Comparison of ENCODE assay signal across 8 cellular contexts in genomic region chr15:41417812-41418211, GRCh38. TPM values are rescaled to one million over a fixed set of nuclear protein-coding genes. Genes with fewer than 3 reads are reported as not detected.
A peak's percentile ranks its signal among the peaks of the same experiment; 100 is the strongest.
DNase-seq lines count a peak whose midpoint lies in the region; ATAC-seq and TF ChIP-seq lines count a peak whose summit lies in the region.

No MANE protein-coding gene starts in this region.

- no peak for DNase-seq in CD8-positive, alpha-beta T cell
- no peak for DNase-seq in stimulated activated CD4-positive, alpha-beta T cell treated with anti-CD3 and anti-CD28 coated beads, Interleukin-12 subunit alpha, Interleukin-12 subunit beta, amount 100 ng/mL, for 4 hours
- no peak for DNase-seq in DMS114 treated with DMSO at 0.1 percent for 48 hours (lab: John Stamatoyannopoulos, UW; ENCODE audit: unreplicated experiment)
- no peak for DNase-seq in cerebellum (ENCODE audit: low spot score)

- intact Hi-C loops in CD8-positive, alpha-beta T cell (cut with DNase I, micrococcal nuclease): loop anchor here (1.0 to 10.0 kb wide), 14 partner anchors 16 to 1036 kb away; partner anchors contain the start of genes CCDC32 (in 2 of the 2), ITPKA (in 2 of the 2), NUSAP1 (in 2 of the 2) and OIP5 (in 2 of the 2)

- H3K4me3 Mint-ChIP-seq in CD8-positive, alpha-beta T cell: peak overlapping the region; percentile 93
- H3K4me3 Mint-ChIP-seq in brain: peak overlapping the region; percentile 94 to 99 (median 96)

- H3K9me3 Mint-ChIP-seq in CD8-positive, alpha-beta T cell: no peaks in the 10 kb centered on the region
- H3K9me3 Mint-ChIP-seq in brain: no peaks in the 10 kb centered on the region

- no peaks in the 10 kb centered on the region for H3K36me3 ChIP-seq in CD8-positive, alpha-beta T cell (ENCODE audit: insufficient read depth, low read length)
- H3K36me3 ChIP-seq in HUES6 (ENCODE audit: control insufficient read depth, insufficient read depth, low read length) (no peaks in the 10 kb centered on the region), mesodermal cell (ENCODE audit: control insufficient read depth, insufficient read depth, low read length) (peaks cover 14% of the 10 kb centered on the region)

- CTCF ChIA-PET in CD8-positive, alpha-beta T cell (lab: Charles Lee): no interaction called here

- peak overlapping the region; percentile 88 for H3K27ac Mint-ChIP-seq in CD8-positive, alpha-beta T cell
- peak overlapping the region; percentile 92 to 98 (median 95) for H3K27ac Mint-ChIP-seq in brain

- H3K36me3 Mint-ChIP-seq in CD8-positive, alpha-beta T cell: peaks cover 8% of the 10 kb centered on the region
- H3K36me3 Mint-ChIP-seq in brain: peaks cover 26% of the 10 kb centered on the region

- POLR2A ChIA-PET in CD8-positive, alpha-beta T cell (lab: Charles Lee): no interaction called here

- H3K27me3 Mint-ChIP-seq in CD8-positive, alpha-beta T cell (ENCODE audit: low read depth): no peaks in the 10 kb centered on the region
- H3K27me3 Mint-ChIP-seq in brain: peaks cover 13% of the 10 kb centered on the region

- no peak for TF ChIP-seq CTCF in CD8-positive, alpha-beta T cell (IDR thresholded peaks at IDR 0.05)
- TF ChIP-seq CTCF in brain (conservative IDR thresholded peaks at IDR 0.05): no peak

- WGBS in mesodermal cell (ENCODE audit: insufficient coverage in 2 of 2), 2 experiments: 13 to 25% methylated on average over 4 to 6 of the region's 6 CpGs

- no peak for ATAC-seq in CD8-positive, alpha-beta T cell
- no peak for ATAC-seq in GM21619 (IDR thresholded peaks at IDR 0.05; ENCODE audit: unreplicated experiment)

- H3K27me3 ChIP-seq in CD8-positive, alpha-beta T cell (ENCODE audit: insufficient read depth, low read length): no peaks in the 10 kb centered on the region
- no peaks in the 10 kb centered on the region for H3K27me3 ChIP-seq in HUES6 (ENCODE audit: control insufficient read depth, insufficient read depth, low read length)

- H3K4me1 Mint-ChIP-seq in CD8-positive, alpha-beta T cell (ENCODE audit: low read depth): peaks cover 44% of the 10 kb centered on the region
- H3K4me1 Mint-ChIP-seq in brain: peaks cover 52% of the 10 kb centered on the region

- H3K9ac ChIP-seq in HUES6 (ENCODE audit: low read length): peak overlapping the region; percentile 90

- H3K4me1 ChIP-seq in CD8-positive, alpha-beta T cell (ENCODE audit: insufficient read depth, low read length): peaks cover 30% of the 10 kb centered on the region
- H3K4me1 ChIP-seq in HUES6 (ENCODE audit: control insufficient read depth, insufficient read depth, low read length) (no peaks in the 10 kb centered on the region), mesodermal cell (ENCODE audit: control insufficient read depth, insufficient read depth, low read length, poor library complexity, severe bottlenecking) (no peaks in the 10 kb centered on the region)

- peak overlapping the region; percentile 76 for H3K27ac ChIP-seq in CD8-positive, alpha-beta T cell (ENCODE audit: low read depth, low read length)
- H3K27ac ChIP-seq in HUES6 (ENCODE audit: low read depth, low read length) (peak overlapping the region; percentile 74; the same call in 1 of the 2 replicates), mesodermal cell (ENCODE audit: low read depth, low read length, severe bottlenecking) (peak overlapping the region; percentile 67)

- no peaks in the 10 kb centered on the region for H3K9me3 ChIP-seq in CD8-positive, alpha-beta T cell (ENCODE audit: low read length)
- no peaks in the 10 kb centered on the region for H3K9me3 ChIP-seq in HUES6 (ENCODE audit: control insufficient read depth, insufficient read depth, low read depth, low read length)
- H3K9me3 ChIP-seq in mesodermal cell (ENCODE audit: control insufficient read depth, low read length): no peaks in the 10 kb centered on the region

- peak overlapping the region; percentile 91 for H3K4me3 ChIP-seq in CD8-positive, alpha-beta T cell (ENCODE audit: low read depth, low read length)
- H3K4me3 ChIP-seq in HUES6 (ENCODE audit: low read depth, low read length) (peak overlapping the region; percentile 95), mesodermal cell (ENCODE audit: extremely low read depth, insufficient read depth, low read length, poor library complexity, severe bottlenecking) (peak overlapping the region; percentile 95)

RNA-seq across cellular contexts. Expression of gene RTF1, which starts 0.9 kb away (rescaled TPM):
- 10 to 100 TPM; 33.2 to 41.6 TPM for total RNA-seq in CD8-positive, alpha-beta T cell
- polyA plus RNA-seq in brain (ENCODE audit: insufficient read depth, low read depth, low replicate concordance): 23.9 TPM
- 54.5 TPM for polyA plus RNA-seq in mesodermal cell (2013, experiment 1 of 2)
- polyA plus RNA-seq in mesodermal cell (2013, experiment 2 of 2): 53.4 TPM
- total RNA-seq in cerebellum: 37.2 TPM

RNA-seq across cellular contexts. Expression of gene NDUFAF1, which starts 15.5 kb away (rescaled TPM):
- total RNA-seq in CD8-positive, alpha-beta T cell: 1 to 10 TPM; 1.5 to 1.6 TPM
- 16.0 TPM for polyA plus RNA-seq in brain (ENCODE audit: insufficient read depth, low read depth, low replicate concordance)
- polyA plus RNA-seq in mesodermal cell (2013, experiment 1 of 2): 18.2 TPM
- 22.5 TPM for polyA plus RNA-seq in mesodermal cell (2013, experiment 2 of 2)
- total RNA-seq in cerebellum: 17.8 TPM
